Comparison of ENCODE assay signal across 12 cellular contexts in the genomic region with DNA sequence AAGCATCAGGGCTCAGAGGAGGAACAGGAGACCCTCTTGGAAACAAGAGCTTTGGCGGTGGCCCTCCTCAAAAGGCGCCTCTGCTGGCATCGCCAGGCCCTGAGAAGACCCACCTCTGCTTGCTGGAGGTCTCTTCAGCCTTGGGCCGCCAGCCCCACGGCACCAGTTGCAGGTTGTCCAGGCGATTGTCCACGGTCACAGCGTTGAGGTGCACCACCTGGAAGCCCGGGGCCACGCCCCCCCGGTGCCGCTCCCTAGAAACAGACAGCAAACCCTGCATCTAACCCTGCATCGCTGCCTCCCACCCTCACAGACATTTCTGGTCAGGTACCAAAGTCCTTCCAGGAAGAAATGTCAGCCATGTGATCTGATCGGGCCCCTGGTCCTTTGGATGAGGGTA. TPM values are rescaled to one million over a fixed set of nuclear protein-coding genes. Genes with fewer than 3 reads are reported as not detected.
DNase-seq lines count a peak whose midpoint lies in the region; ATAC-seq, FAIRE-seq and TF ChIP-seq lines count a peak whose summit lies in the region.
"Had no signal": no experiment of that assay in that cellular context is flagged by ENCODE, and none has a peak within 500 bp of the region (broad histone marks: within the 10 kb centered on the region; RNA-seq: fewer than 3 reads in every experiment).

No MANE protein-coding gene starts in this region.

- no peaks in the 10 kb centered on the region; a peak in 1 of 7 replicates for H3K27me3 ChIP-seq in H1 (replicated peaks in 1 of 4; ENCODE audit: control insufficient read depth in 3 of 4, extremely low read depth in 1 of 4, insufficient read depth in 3 of 4, low read length in 3 of 4)

- H3K79me2 ChIP-seq in H1 (ENCODE audit: control insufficient read depth in 1 of 2, insufficient read depth in 2 of 2, low read length in 2 of 2), result peaks cover 0 to 22% of the 10 kb centered on the region in 2 experiments; a peak in 2 of 4 replicates

- H3K4me3 ChIP-seq in H1 (ENCODE audit: extremely low read depth in 1 of 4, insufficient read depth in 2 of 4, low read depth in 3 of 4, low read length in 4 of 4), result no peak overlapping the region

- H2BK5ac ChIP-seq in H1 (ENCODE audit: low read depth, low read length), result no peak overlapping the region

- no peaks in the 10 kb centered on the region for H3K9me3 ChIP-seq in H1 (ENCODE audit: insufficient read depth in 2 of 2, low read depth in 1 of 2, low read length in 1 of 2)

- peak overlapping the region; percentile 72; the same call in 1 of the 2 replicates for H4K8ac ChIP-seq in H1 (ENCODE audit: extremely low read depth, insufficient read depth, low read length)

- H2BK20ac ChIP-seq in H1 (ENCODE audit: low read length), result no peak overlapping the region

- CTCF ChIA-PET in H1 (lab: Charles Lee; ENCODE audit: partially characterized antibody), result interaction anchor here (0.7 to 3.3 kb wide), 4 partner anchors 16 to 71 kb away, joined by 3 to 12 read pairs (median 4); no protein-coding TSS in a partner anchor

- no peak for TF ChIP-seq RAD21 in H1 (IDR thresholded peaks at IDR 0.05 in 1 of 2, conservative IDR thresholded peaks at IDR 0.05 in 1 of 2; ENCODE audit: low read depth in 2 of 2, low read length in 2 of 2)

- H3K4ac ChIP-seq in H1 (replicated peaks; ENCODE audit: insufficient read length, low read depth, low read length), result no peak overlapping the region

- TF ChIP-seq EP300 in H1 (IDR thresholded peaks at IDR 0.05; ENCODE audit: borderline replicate concordance in 1 of 2, low read depth in 2 of 2, low read length in 2 of 2), result no peak

- WGBS in H1 (ENCODE audit: extremely low coverage in 1 of 2, insufficient coverage in 1 of 2, insufficient read length in 1 of 2, insufficient replicate concordance in 2 of 2, low coverage in 1 of 2, low lambda C conversion rate in 2 of 2, missing lambda C conversion rate in 1 of 2), 2 experiments, result 93% methylated on average over 12 of the region's 14 CpGs; no CpG with 5 or more reads in 1 of the 2 experiments

- ATAC-seq in Right ventricle myocardium superior (ENCODE audit: poor library complexity) (no peak), left ventricle myocardium superior (no peak), GM19397 (IDR thresholded peaks at IDR 0.05; ENCODE audit: unreplicated experiment) (no peak)
- ATAC-seq: HCT116 had no signal

- H2AFZ ChIP-seq in H1 (ENCODE audit: low read length), result no peak overlapping the region

- peaks cover 25 to 46% of the 10 kb centered on the region in 2 experiments for H4K20me1 ChIP-seq in H1 (replicated peaks in 1 of 2; ENCODE audit: control insufficient read depth in 1 of 2, insufficient read depth in 2 of 2, low read length in 2 of 2)

- no peak overlapping the region for H4K5ac ChIP-seq in H1 (ENCODE audit: insufficient read length, low read depth, low read length)

- no peak overlapping the region for H2BK15ac ChIP-seq in H1 (ENCODE audit: low read length)

- no peak overlapping the region for H3K9ac ChIP-seq in H1 (replicated peaks in 1 of 4; ENCODE audit: extremely low read depth in 1 of 4, low read depth in 3 of 4, low read length in 3 of 4)

- peaks cover 8% of the 10 kb centered on the region; the same call in 1 of the 2 replicates for H3K23me2 ChIP-seq in H1 (ENCODE audit: low read depth, low read length)

- no peak overlapping the region for H2BK120ac ChIP-seq in H1 (replicated peaks; ENCODE audit: low read depth, low read length)

- TF ChIP-seq POLR2A in H1 (IDR thresholded peaks at IDR 0.05; ENCODE audit: control extremely low read depth in 1 of 2, low read depth in 2 of 2, low read length in 2 of 2), result no peak

- no peak overlapping the region for H2AK5ac ChIP-seq in H1 (ENCODE audit: low read depth, low read length)

- intact Hi-C loops in Right ventricle myocardium superior (cut with DNase I), result no loop called here
- intact Hi-C loops in left ventricle myocardium superior (cut with micrococcal nuclease), result no loop called here

- peaks cover 32% of the 10 kb centered on the region for H3K79me1 ChIP-seq in H1 (ENCODE audit: low read depth, low read length)

- DNase-seq in Right ventricle myocardium superior, result peak; percentile 39
- DNase-seq in left ventricle myocardium superior, result no peak
- DNase-seq in H1 (ENCODE audit: low read depth in 1 of 2, low spot score in 2 of 2), result no peak
- no peak for DNase-seq in NCI-H1930 (lab: John Stamatoyannopoulos, UW)
- no peak for DNase-seq in HuH-7.5 (ENCODE audit: low spot score)
- DNase-seq: CD4-positive, CD25-positive, alpha-beta regulatory T cell; DMS53; GF-D8 had no signal

- no peak overlapping the region for H3K23ac ChIP-seq in H1 (ENCODE audit: insufficient read length)

- FAIRE-seq in H1 (lab: Jason Lieb, UNC), result no peak
- FAIRE-seq: H54 had no signal

- no peak overlapping the region for H3K4me2 ChIP-seq in H1 (ENCODE audit: insufficient read depth in 1 of 2, low read depth in 2 of 2, low read length in 2 of 2)

- no peak overlapping the region for H3K27ac ChIP-seq in H1 (ENCODE audit: low read depth, low read length)
- H3K27ac ChIP-seq: 22Rv1 had no signal

- TF ChIP-seq CTCF in H1 (IDR thresholded peaks at IDR 0.05; ENCODE audit: control extremely low read depth in 1 of 3, insufficient read depth in 1 of 3, low read depth in 1 of 3, low read length in 3 of 3), result no peak

- no peak overlapping the region for H3K18ac ChIP-seq in H1 (ENCODE audit: extremely low read depth, low read length)

- no peak overlapping the region for H4K91ac ChIP-seq in H1 (replicated peaks; ENCODE audit: insufficient read length, low read length)

- POLR2A ChIA-PET in H1 (lab: Charles Lee; ENCODE audit: partially characterized antibody), result interaction anchor here (1.1 kb wide), 1 partner anchor 18 kb away, joined by 3 read pairs; a partner anchor contains a TSS

- peaks cover 0 to 7% (median 5%) of the 10 kb centered on the region in 4 experiments; a peak in 5 of 7 replicates for H3K4me1 ChIP-seq in H1 (replicated peaks in 1 of 4; ENCODE audit: control insufficient read depth in 3 of 4, insufficient read depth in 4 of 4, low read length in 3 of 4)

- H2BK12ac ChIP-seq in H1 (ENCODE audit: low read depth, low read length), result no peak overlapping the region

- no peak overlapping the region for H3K56ac ChIP-seq in H1 (replicated peaks; ENCODE audit: insufficient read length, low read depth, low read length)

- H3K36me3 ChIP-seq in H1 (ENCODE audit: control insufficient read depth in 2 of 4, insufficient read depth in 4 of 4, low read length in 3 of 4), result peaks cover 29 to 59% (median 45%) of the 10 kb centered on the region in 4 experiments

- H3K14ac ChIP-seq in H1 (ENCODE audit: insufficient read length), result no peak overlapping the region

RNA-seq across cellular contexts. Expression of a gene that starts 3.5 kb away (rescaled TPM):
- total RNA-seq in Right ventricle myocardium superior, result 12.0 TPM
- total RNA-seq in left ventricle myocardium superior, result 11.6 TPM
- 58.5 and 58.7 TPM in 2 replicates for total RNA-seq in H1 (2021; fragmentation: NEBNext Ultra II Directional; extraction: Animal tissue kit (Norgen Biotek cat#: 25700))
- polyA plus RNA-seq in H1 (2011; rRNA removed), result 42.4 and 54.0 TPM in 2 replicates
- polyA plus RNA-seq in H1 (2011; cell fraction: cytosol; rRNA removed), result 52.3 TPM
- 115 TPM for polyA plus RNA-seq in H1 (2011; cell fraction: nucleus; rRNA removed)
- polyA plus RNA-seq in H1 (2012, experiment 1 of 2), result 39.3 to 52.7 TPM (median 47.8 TPM) in 4 replicates
- polyA plus RNA-seq in H1 (2012, experiment 2 of 2), result 48.7 TPM
- 33.0 TPM for polyA plus RNA-seq in H1 (2013, experiment 1 of 2)
- 34.1 TPM for polyA plus RNA-seq in H1 (2013, experiment 2 of 2)
- 21.5 and 21.8 TPM in 2 replicates for polyA minus RNA-seq in H1 (2011; rRNA and poly(A)+ RNA removed)
- 23.3 TPM for polyA minus RNA-seq in H1 (2011; cell fraction: cytosol; rRNA and poly(A)+ RNA removed)
- polyA minus RNA-seq in H1 (2011; cell fraction: nucleus; rRNA and poly(A)+ RNA removed), result 31.8 TPM

RNA-seq across cellular contexts. Expression of a gene that starts 8.1 kb away (rescaled TPM):
- total RNA-seq in Right ventricle myocardium superior (18.6 TPM), left ventricle myocardium superior (21.8 TPM)
- total RNA-seq in H1 (2021; fragmentation: NEBNext Ultra II Directional; extraction: Animal tissue kit (Norgen Biotek cat#: 25700)), result 44.6 and 45.7 TPM in 2 replicates
- polyA plus RNA-seq in H1 (2011; rRNA removed), result 45.5 and 50.5 TPM in 2 replicates
- 57.0 TPM for polyA plus RNA-seq in H1 (2011; cell fraction: cytosol; rRNA removed)
- polyA plus RNA-seq in H1 (2011; cell fraction: nucleus; rRNA removed), result 130 TPM
- 36.7 to 45.7 TPM (median 45.2 TPM) in 4 replicates for polyA plus RNA-seq in H1 (2012, experiment 1 of 2)
- polyA plus RNA-seq in H1 (2012, experiment 2 of 2), result 42.0 TPM
- 37.2 TPM for polyA plus RNA-seq in H1 (2013, experiment 1 of 2)
- polyA plus RNA-seq in H1 (2013, experiment 2 of 2), result 32.9 TPM
- 33.4 and 36.2 TPM in 2 replicates for polyA minus RNA-seq in H1 (2011; rRNA and poly(A)+ RNA removed)
- polyA minus RNA-seq in H1 (2011; cell fraction: cytosol; rRNA and poly(A)+ RNA removed), result 20.0 TPM
- polyA minus RNA-seq in H1 (2011; cell fraction: nucleus; rRNA and poly(A)+ RNA removed), result 42.4 TPM

RNA-seq across cellular contexts. Expression of a gene that starts 18.6 kb away (rescaled TPM):
- 15.7 TPM for total RNA-seq in Right ventricle myocardium superior
- 17.3 TPM for total RNA-seq in left ventricle myocardium superior
- total RNA-seq in H1 (2021; fragmentation: NEBNext Ultra II Directional; extraction: Animal tissue kit (Norgen Biotek cat#: 25700)), result 22.0 and 22.2 TPM in 2 replicates
- polyA plus RNA-seq in H1 (2011; rRNA removed), result 58.4 and 94.0 TPM in 2 replicates
- polyA plus RNA-seq in H1 (2011; cell fraction: cytosol; rRNA removed), result 60.3 TPM
- polyA plus RNA-seq in H1 (2011; cell fraction: nucleus; rRNA removed), result 273 TPM
- polyA plus RNA-seq in H1 (2012, experiment 1 of 2), result 16.4 to 31.5 TPM (median 28.7 TPM) in 4 replicates
- polyA plus RNA-seq in H1 (2012, experiment 2 of 2), result 25.8 TPM
- 31.8 TPM for polyA plus RNA-seq in H1 (2013, experiment 1 of 2)
- polyA plus RNA-seq in H1 (2013, experiment 2 of 2), result 28.5 TPM
- 21.5 and 31.7 TPM in 2 replicates for polyA minus RNA-seq in H1 (2011; rRNA and poly(A)+ RNA removed)
- 22.1 TPM for polyA minus RNA-seq in H1 (2011; cell fraction: cytosol; rRNA and poly(A)+ RNA removed)
- polyA minus RNA-seq in H1 (2011; cell fraction: nucleus; rRNA and poly(A)+ RNA removed), result 53.6 TPM

RNA-seq across cellular contexts. Expression of a gene that starts 32.0 kb away (rescaled TPM):
- total RNA-seq in Right ventricle myocardium superior (31.2 TPM), left ventricle myocardium superior (37.0 TPM)
- total RNA-seq in H1 (2021; fragmentation: NEBNext Ultra II Directional; extraction: Animal tissue kit (Norgen Biotek cat#: 25700)), result 163 and 171 TPM in 2 replicates
- polyA plus RNA-seq in H1 (2011; rRNA removed), result 95.7 and 143 TPM in 2 replicates
- polyA plus RNA-seq in H1 (2011; cell fraction: cytosol; rRNA removed), result 96.0 TPM
- polyA plus RNA-seq in H1 (2011; cell fraction: nucleus; rRNA removed), result 204 TPM
- polyA plus RNA-seq in H1 (2012, experiment 1 of 2), result 66.4 to 99.9 TPM (median 90.6 TPM) in 4 replicates
- 56.9 TPM for polyA plus RNA-seq in H1 (2012, experiment 2 of 2)
- polyA plus RNA-seq in H1 (2013, experiment 1 of 2), result 68.1 TPM
- polyA plus RNA-seq in H1 (2013, experiment 2 of 2), result 62.4 TPM
- polyA minus RNA-seq in H1 (2011; rRNA and poly(A)+ RNA removed), result 101 and 107 TPM in 2 replicates
- 93.4 TPM for polyA minus RNA-seq in H1 (2011; cell fraction: cytosol; rRNA and poly(A)+ RNA removed)
- 95.4 TPM for polyA minus RNA-seq in H1 (2011; cell fraction: nucleus; rRNA and poly(A)+ RNA removed)

RNA-seq across cellular contexts. Expression of a gene that starts 35.2 kb away (rescaled TPM):
- total RNA-seq in Right ventricle myocardium superior (272 TPM), left ventricle myocardium superior (228 TPM)
- total RNA-seq in H1 (2021; fragmentation: NEBNext Ultra II Directional; extraction: Animal tissue kit (Norgen Biotek cat#: 25700)), result 47.2 and 49.4 TPM in 2 replicates
- 58.1 and 79.3 TPM in 2 replicates for polyA plus RNA-seq in H1 (2011; rRNA removed)
- polyA plus RNA-seq in H1 (2011; cell fraction: cytosol; rRNA removed), result 54.3 TPM
- 39.5 TPM for polyA plus RNA-seq in H1 (2011; cell fraction: nucleus; rRNA removed)
- 30.4 to 55.6 TPM (median 46.9 TPM) in 4 replicates for polyA plus RNA-seq in H1 (2012, experiment 1 of 2)
- polyA plus RNA-seq in H1 (2012, experiment 2 of 2), result 38.3 TPM
- 43.5 TPM for polyA plus RNA-seq in H1 (2013, experiment 1 of 2)
- 42.5 TPM for polyA plus RNA-seq in H1 (2013, experiment 2 of 2)
- 2.4 and 2.7 TPM in 2 replicates for polyA minus RNA-seq in H1 (2011; rRNA and poly(A)+ RNA removed)
- 15.5 TPM for polyA minus RNA-seq in H1 (2011; cell fraction: cytosol; rRNA and poly(A)+ RNA removed)
- polyA minus RNA-seq in H1 (2011; cell fraction: nucleus; rRNA and poly(A)+ RNA removed), result 10.0 TPM
